Comparison of ENCODE assay signal across 10 cellular contexts in genomic region chr14:103593577-103593976, GRCh38. TPM values are rescaled to one million over a fixed set of nuclear protein-coding genes. Genes with fewer than 3 reads are reported as not detected.
A peak's percentile ranks its signal among the peaks of the same experiment; 100 is the strongest.
DNase-seq lines count a peak whose midpoint lies in the region; ATAC-seq, FAIRE-seq and TF ChIP-seq lines count a peak whose summit lies in the region.
"Had no signal": no experiment of that assay in that cellular context is flagged by ENCODE, and none has a peak within 500 bp of the region (broad histone marks: within the 10 kb centered on the region; RNA-seq: fewer than 3 reads in every experiment).

No MANE protein-coding gene starts in this region.

- peak; percentile 86 for ATAC-seq in HG02678 (IDR thresholded peaks at IDR 0.05; ENCODE audit: unreplicated experiment)
- no peak for ATAC-seq in RWPE2 (ENCODE audit: low read depth)
- ATAC-seq in upper lobe of left lung (ENCODE audit: low FRiP score in 2 of 2) = no peak

- peak; percentile 67 for DNase-seq in GM19240 (ENCODE audit: insufficient read length, low spot score)
- DNase-seq in RWPE2 (ENCODE audit: low spot score) = no peak
- DNase-seq in hepatic stellate cell (ENCODE audit: low spot score) = no peak
- no peak for DNase-seq in RCC 7860 (ENCODE audit: low spot score)
- DNase-seq in upper lobe of left lung = no peak
- DNase-seq: tibial artery had no signal

- H3K27ac ChIP-seq in RWPE2 (ENCODE audit: poor library complexity, severe bottlenecking) (peak overlapping the region; percentile 51), parathyroid adenoma (no peak overlapping the region), upper lobe of left lung (no peak overlapping the region)
- H3K27ac ChIP-seq: neutrophil, tibial artery had no signal

- no peak overlapping the region for H2AFZ ChIP-seq in parathyroid adenoma

- H3K36me3 ChIP-seq in RWPE2 (ENCODE audit: low read depth) = peaks cover 15% of the 10 kb centered on the region; the same call in 1 of the 2 replicates
- H3K36me3 ChIP-seq in parathyroid adenoma (ENCODE audit: control insufficient read depth, insufficient read depth, low read length) = no peaks in the 10 kb centered on the region
- H3K36me3 ChIP-seq in upper lobe of left lung = peaks cover 0 to 24% (median 13%) of the 10 kb centered on the region in 4 donors

- H3K27me3 ChIP-seq in RWPE2 (ENCODE audit: insufficient read depth, poor library complexity, severe bottlenecking) (no peaks in the 10 kb centered on the region), parathyroid adenoma (ENCODE audit: control insufficient read depth, insufficient read depth, low read length) (no peaks in the 10 kb centered on the region), upper lobe of left lung (no peaks in the 10 kb centered on the region)
- H3K27me3 ChIP-seq: neutrophil, tibial artery had no signal

- TF ChIP-seq EP300 in upper lobe of left lung (IDR thresholded peaks at IDR 0.05) = no peak

- no peak for TF ChIP-seq CTCF in RWPE2 (IDR thresholded peaks at IDR 0.05; ENCODE audit: poor library complexity, severe bottlenecking)
- no peak for TF ChIP-seq CTCF in parathyroid adenoma (IDR thresholded peaks at IDR 0.05)
- no peak for TF ChIP-seq CTCF in upper lobe of left lung (IDR thresholded peaks at IDR 0.05)

- no peak for TF ChIP-seq POLR2A in upper lobe of left lung (IDR thresholded peaks at IDR 0.05)

- H3K4me1 ChIP-seq in RWPE2 (ENCODE audit: insufficient read depth, poor library complexity, severe bottlenecking) (peaks cover 30% of the 10 kb centered on the region), parathyroid adenoma (peaks cover 15% of the 10 kb centered on the region), upper lobe of left lung (peaks cover 0 to 11% (median 6%) of the 10 kb centered on the region in 4 donors)
- H3K4me1 ChIP-seq: tibial artery had no signal

- 65 to 76% methylated on average over 5 to 6 of the region's 6 CpGs for WGBS in upper lobe of left lung, 2 donors

- H3K9ac ChIP-seq in parathyroid adenoma = no peak overlapping the region

- FAIRE-seq in RCC 7860 (lab: Jason Lieb, UNC) = no peak
- FAIRE-seq: colon had no signal

- peaks cover 6% of the 10 kb centered on the region for H3K79me2 ChIP-seq in parathyroid adenoma

- H3K9me3 ChIP-seq in RWPE2 (ENCODE audit: severe bottlenecking) = no peaks in the 10 kb centered on the region
- H3K9me3 ChIP-seq in parathyroid adenoma (ENCODE audit: control insufficient read depth, low read length) = no peaks in the 10 kb centered on the region
- no peaks in the 10 kb centered on the region for H3K9me3 ChIP-seq in upper lobe of left lung
- H3K9me3 ChIP-seq: neutrophil, tibial artery had no signal

- peak overlapping the region; percentile 22 for H3K4me2 ChIP-seq in parathyroid adenoma (ENCODE audit: low read length)

- H3K4me3 ChIP-seq in RWPE2 (ENCODE audit: severe bottlenecking) (no peak overlapping the region), parathyroid adenoma (ENCODE audit: low read depth, low read length) (no peak overlapping the region), upper lobe of left lung (no peak overlapping the region)
- H3K4me3 ChIP-seq: tibial artery had no signal

RNA-seq across cellular contexts. Expression of gene COA8, which starts 30.8 kb away (rescaled TPM):
- total RNA-seq in upper lobe of left lung = 10 to 100 TPM; 12.6 to 38.3 (median 28.6) TPM

RNA-seq across cellular contexts. Expression of gene BAG5, which starts 31.1 kb away (rescaled TPM):
- 10 to 100 TPM; 12.6 to 36.9 (median 27.1) TPM for total RNA-seq in upper lobe of left lung

RNA-seq across cellular contexts. Expression of gene KLC1, which starts 35.4 kb away (rescaled TPM):
- 100 to 1,000 TPM; 175 to 614 (median 267) TPM for total RNA-seq in upper lobe of left lung
